ENCODE assay signal across 17 cellular contexts in the genomic region with DNA sequence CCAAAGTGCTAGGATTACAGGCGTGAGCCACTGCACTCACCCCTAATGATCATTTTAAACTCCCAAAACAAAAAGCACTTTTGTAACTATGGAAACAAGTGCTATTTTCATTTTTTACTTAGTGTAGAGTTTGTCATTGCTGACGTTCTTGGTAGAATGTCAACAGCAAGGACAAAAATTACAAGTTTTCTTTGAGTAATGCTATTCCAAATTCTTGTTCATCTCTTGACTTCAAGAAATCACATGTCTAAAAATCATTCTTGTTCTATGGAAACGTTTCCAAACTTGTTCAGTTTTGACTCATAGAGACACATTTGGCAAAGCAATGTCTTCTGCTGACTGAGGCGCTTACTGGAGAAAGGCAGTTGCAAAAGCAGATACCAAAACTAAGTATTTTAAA.
DNase-seq lines count a peak whose midpoint lies in the region; ATAC-seq, FAIRE-seq and TF ChIP-seq lines count a peak whose summit lies in the region.
"Had no signal": no experiment of that assay in that cellular context is flagged by ENCODE, and none has a peak within 500 bp of the region (broad histone marks: within the 10 kb centered on the region; RNA-seq: fewer than 3 reads in every experiment).

No MANE protein-coding gene starts in this region.

- no peak overlapping the region for H3K4me3 Mint-ChIP-seq in stimulated activated naive B cell treated with anti-CD40 and anti-IgM and Interleukin-4, amounts not matched to agents 10 μg/mL and 1 μg/mL and 100 μg/mL, for 72 hours

- peaks cover 49 to 63% of the 10 kb centered on the region in 2 donors for H3K4me1 Mint-ChIP-seq in stimulated activated naive B cell treated with anti-CD40 and anti-IgM and Interleukin-4, amounts not matched to agents 10 μg/mL and 1 μg/mL and 100 μg/mL, for 72 hours

- H3K79me2 ChIP-seq in GM23248 (ENCODE audit: insufficient read depth) = no peaks in the 10 kb centered on the region

- H4K20me1 ChIP-seq in GM23248 (ENCODE audit: insufficient read depth) = no peaks in the 10 kb centered on the region

- no peak for FAIRE-seq in bronchial epithelial cell (lab: Jason Lieb, UNC)
- FAIRE-seq in HTR-8/SVneo (lab: Jason Lieb, UNC) = no peak
- FAIRE-seq: astrocyte, G401.6 had no signal

- no peaks in the 10 kb centered on the region for H3K9me3 Mint-ChIP-seq in stimulated activated naive B cell treated with anti-CD40 and anti-IgM and Interleukin-4, amounts not matched to agents 10 μg/mL and 1 μg/mL and 100 μg/mL, for 72 hours
- H3K9me3 Mint-ChIP-seq: naive B cell had no signal

- no peaks in the 10 kb centered on the region for H3K27me3 Mint-ChIP-seq in stimulated activated naive B cell treated with anti-CD40 and anti-IgM and Interleukin-4, amounts not matched to agents 10 μg/mL and 1 μg/mL and 100 μg/mL, for 72 hours
- H3K27me3 Mint-ChIP-seq: naive B cell had no signal

- no peak for TF ChIP-seq POLR2A in gastroesophageal sphincter (IDR thresholded peaks at IDR 0.05)

- H3K4me2 ChIP-seq in GM23248 (ENCODE audit: unreplicated experiment) = no peak overlapping the region

- H3K36me3 Mint-ChIP-seq in stimulated activated naive B cell treated with anti-CD40 and anti-IgM and Interleukin-4, amounts not matched to agents 10 μg/mL and 1 μg/mL and 100 μg/mL, for 72 hours = peaks cover 27 to 37% of the 10 kb centered on the region in 2 donors

- H3K27me3 ChIP-seq in GM23248 (replicated peaks; ENCODE audit: insufficient read depth) = no peaks in the 10 kb centered on the region
- H3K27me3 ChIP-seq in bronchial epithelial cell (ENCODE audit: control insufficient read depth, insufficient read depth, low read length) = no peaks in the 10 kb centered on the region
- H3K27me3 ChIP-seq in gastroesophageal sphincter = no peaks in the 10 kb centered on the region

- no peaks in the 10 kb centered on the region for H3K9me3 ChIP-seq in GM23248 (ENCODE audit: low read depth)
- no peaks in the 10 kb centered on the region for H3K9me3 ChIP-seq in gastroesophageal sphincter

- H3K27ac Mint-ChIP-seq in stimulated activated naive B cell treated with anti-CD40 and anti-IgM and Interleukin-4, amounts not matched to agents 10 μg/mL and 1 μg/mL and 100 μg/mL, for 72 hours = peak overlapping the region; percentile 25

- in situ Hi-C loops in GM23248 (cut with MboI) = loop anchor here (25.0 kb wide), 1 partner anchor 162 kb away; no protein-coding TSS in a partner anchor

- 5 to 12% methylated on average over 4 of the region's 4 CpGs for WGBS in GM23248 (ENCODE audit: low coverage in 1 of 2, low lambda C conversion rate in 2 of 2, missing lambda C conversion rate in 2 of 2), 2 experiments
- WGBS in gastroesophageal sphincter (ENCODE audit: low coverage in 1 of 2), 2 donors = 38 to 46% methylated on average over 3 to 4 of the region's 4 CpGs

- H3K27ac ChIP-seq in GM23248 (peak overlapping the region; percentile 40), gastroesophageal sphincter (peak overlapping the region in 3 of 4 donors; percentile 38 to 67 (median 53))
- H3K27ac ChIP-seq: VCaP had no signal

- TF ChIP-seq EP300 in gastroesophageal sphincter (IDR thresholded peaks at IDR 0.05) = no peak

- H3K4me3 ChIP-seq in GM23248 (no peak overlapping the region), bronchial epithelial cell (ENCODE audit: low read depth, low read length) (no peak overlapping the region), gastroesophageal sphincter (no peak overlapping the region)
- H3K4me3 ChIP-seq: lung had no signal

- 0 out of 2 replicates have a peak, but pooled peaks cover 3% of the 10 kb centered on the region for H3K4me1 ChIP-seq in GM23248 (ENCODE audit: insufficient read depth)
- peaks cover 0 to 28% (median 4%) of the 10 kb centered on the region in 3 donors for H3K4me1 ChIP-seq in gastroesophageal sphincter

- DNase-seq in GM23248 (peak; percentile 78), bronchial epithelial cell (ENCODE audit: low read depth) (peak; percentile 89), globus pallidus (ENCODE audit: low spot score) (no peak), UCSD-AML1 (lab: John Stamatoyannopoulos, UW; ENCODE audit: unreplicated experiment) (no peak), NCI-H1436 treated with DMSO at 0.1 percent for 48 hours (lab: John Stamatoyannopoulos, UW) (no peak), HTR-8/SVneo (ENCODE audit: insufficient read length, low spot score) (no peak)
- no peak for DNase-seq in stimulated activated naive B cell treated with anti-CD40 and anti-IgM and Interleukin-4, amounts not matched to agents 10 μg/mL and 1 μg/mL and 100 μg/mL, for 72 hours
- DNase-seq: activated naive CD4-positive, alpha-beta T cell; H7; naive B cell; NCI-H1105 treated with DMSO at 0.1 percent for 48 hours; stimulated activated CD4-positive, alpha-beta T cell treated with anti-CD3 and anti-CD28 coated beads, Interleukin-15, amount 100 ng/mL, for 24 hours had no signal

- H3K36me3 ChIP-seq in GM23248 (ENCODE audit: low read depth) (no peaks in the 10 kb centered on the region), bronchial epithelial cell (ENCODE audit: control insufficient read depth, insufficient read depth, low read length) (peaks cover 2% of the 10 kb centered on the region), gastroesophageal sphincter (peaks cover 0 to 12% of the 10 kb centered on the region in 2 donors)

- no peak for TF ChIP-seq CTCF in bronchial epithelial cell (IDR thresholded peaks at IDR 0.05; ENCODE audit: insufficient read depth, low read length, severe bottlenecking)
- TF ChIP-seq CTCF in gastroesophageal sphincter (IDR thresholded peaks at IDR 0.05) = no peak

- H3K9me2 ChIP-seq in GM23248 (ENCODE audit: insufficient read depth) = no peaks in the 10 kb centered on the region

- no peaks in the 10 kb centered on the region for H3F3A ChIP-seq in GM23248 (ENCODE audit: insufficient read depth)

- peak overlapping the region; percentile 36; the same call in 1 of the 2 replicates for H3K9ac ChIP-seq in GM23248

- H2AFZ ChIP-seq in GM23248 = no peak overlapping the region

- peak; percentile 80 for ATAC-seq in gastroesophageal sphincter
- ATAC-seq in stimulated activated naive B cell treated with anti-CD40 and anti-IgM and Interleukin-4, amounts not matched to agents 10 μg/mL and 1 μg/mL and 100 μg/mL, for 72 hours (replicated peaks) = no peak

Comparison
In these comparisons a context has a peak if more than half of its experiments do, and no peak if none do; other contexts are left out.
1. DNase-seq: peak in GM23248 (single experiment) and bronchial epithelial cell (single experiment); none in stimulated activated naive B cell treated with anti-CD40 and anti-IgM and Interleukin-4, amounts not matched to agents 10 μg/mL and 1 μg/mL and 100 μg/mL, for 72 hours (single experiment), globus pallidus (single experiment), UCSD-AML1 (single experiment), NCI-H1436 treated with DMSO at 0.1 percent for 48 hours (single experiment) and HTR-8/SVneo (single experiment).